Comparison of ENCODE assay signal across 30 cellular contexts in genomic region chr20:61295249-61295648, GRCh38.
"Had no signal": no experiment of that assay in that cellular context is flagged by ENCODE, and none has a peak within 500 bp of the region (broad histone marks: within the 10 kb centered on the region; RNA-seq: fewer than 3 reads in every experiment).

No MANE protein-coding gene starts in this region.

- H2AFZ ChIP-seq: parathyroid adenoma had no signal

- H3K9ac ChIP-seq: parathyroid adenoma had no signal

- H3K36me3 Mint-ChIP-seq: activated naive CD8-positive, alpha-beta T cell; mesothelial cell of epicardium; naive thymus-derived CD4-positive, alpha-beta T cell; stimulated activated effector memory CD8-positive, alpha-beta T cell treated with anti-CD3 and anti-CD28 coated beads, Interleukin-12 subunit alpha, Interleukin-12 subunit beta, amount 100 ng/mL, for 72 hours; type B pancreatic cell had no signal

- ATAC-seq: gastroesophageal sphincter; left colon; naive thymus-derived CD4-positive, alpha-beta T cell; stimulated activated effector memory CD8-positive, alpha-beta T cell treated with anti-CD3 and anti-CD28 coated beads, Interleukin-12 subunit alpha, Interleukin-12 subunit beta, amount 100 ng/mL, for 72 hours had no signal

- H3K4me1 ChIP-seq: gastroesophageal sphincter, parathyroid adenoma, right atrium auricular region, uterus had no signal

- H3K4me3 Mint-ChIP-seq: activated naive CD8-positive, alpha-beta T cell; mesothelial cell of epicardium; naive thymus-derived CD4-positive, alpha-beta T cell; stimulated activated effector memory CD8-positive, alpha-beta T cell treated with anti-CD3 and anti-CD28 coated beads, Interleukin-12 subunit alpha, Interleukin-12 subunit beta, amount 100 ng/mL, for 72 hours; stimulated activated naive CD8-positive, alpha-beta T cell treated with anti-CD3 and anti-CD28 coated beads, Interleukin-15, Interleukin-2, amounts not matched to agents 100 ng/mL and 50 ng/mL, for 24 hours; type B pancreatic cell had no signal

- H3K36me3 ChIP-seq: cardiac muscle cell, gastroesophageal sphincter, right atrium auricular region, uterus had no signal

- H3K27me3 Mint-ChIP-seq: activated naive CD8-positive, alpha-beta T cell; stimulated activated naive CD8-positive, alpha-beta T cell treated with anti-CD3 and anti-CD28 coated beads, Interleukin-15, Interleukin-2, amounts not matched to agents 100 ng/mL and 50 ng/mL, for 24 hours; type B pancreatic cell had no signal

- H3K27ac Mint-ChIP-seq: activated naive CD8-positive, alpha-beta T cell; mesothelial cell of epicardium; naive thymus-derived CD4-positive, alpha-beta T cell; stimulated activated effector memory CD8-positive, alpha-beta T cell treated with anti-CD3 and anti-CD28 coated beads, Interleukin-12 subunit alpha, Interleukin-12 subunit beta, amount 100 ng/mL, for 72 hours; stimulated activated naive CD8-positive, alpha-beta T cell treated with anti-CD3 and anti-CD28 coated beads, Interleukin-15, Interleukin-2, amounts not matched to agents 100 ng/mL and 50 ng/mL, for 24 hours; type B pancreatic cell had no signal

- H3K27ac ChIP-seq: cardiac muscle cell, coronary artery, dorsolateral prefrontal cortex, gastroesophageal sphincter, parathyroid adenoma, right atrium auricular region, skin epidermis, uterus, VCaP had no signal

- H3K9me3 Mint-ChIP-seq: stimulated activated naive CD8-positive, alpha-beta T cell treated with anti-CD3 and anti-CD28 coated beads, Interleukin-15, Interleukin-2, amounts not matched to agents 100 ng/mL and 50 ng/mL, for 24 hours; type B pancreatic cell had no signal

- H3K27me3 ChIP-seq: cardiac muscle cell, right atrium auricular region, uterus had no signal

- H3K4me3 ChIP-seq: cardiac muscle cell, coronary artery, dorsolateral prefrontal cortex, gastroesophageal sphincter, right atrium auricular region, skin epidermis, uterus had no signal

- DNase-seq: activated CD4-positive, alpha-beta T cell treated with anti-CD3 and anti-CD28 coated beads for 48 hours; activated CD4-positive, alpha-beta T cell treated with anti-CD3 and anti-CD28 coated beads, Interleukin-2, amount 50 U/mL, for 48 hours; activated CD8-positive, alpha-beta memory T cell treated with anti-CD3 and anti-CD28 coated beads for 24 hours; activated effector memory CD4-positive, alpha-beta T cell treated with Interleukin-2 at 50 U/mL for 16 hours; activated naive CD4-positive, alpha-beta T cell treated with Interleukin-2 at 50 U/mL for 16 hours; anterior cingulate cortex; cerebellar nuclear complex; dorsolateral prefrontal cortex; effector memory CD4-positive, alpha-beta T cell; head of caudate nucleus; hippocampal formation; kidney; left colon; naive thymus-derived CD4-positive, alpha-beta T cell; nucleus accumbens; stimulated activated CD4-positive, alpha-beta T cell treated with anti-CD3 and anti-CD28 coated beads, Interleukin-4, amount 100 ng/mL, for 24 hours; substantia nigra; uterus had no signal

- H3K4me1 Mint-ChIP-seq: mesothelial cell of epicardium; naive thymus-derived CD4-positive, alpha-beta T cell; stimulated activated effector memory CD8-positive, alpha-beta T cell treated with anti-CD3 and anti-CD28 coated beads, Interleukin-12 subunit alpha, Interleukin-12 subunit beta, amount 100 ng/mL, for 72 hours had no signal

- H3K9me3 ChIP-seq: gastroesophageal sphincter, right atrium auricular region, uterus had no signal
